In genomic region chr19:1466461-1467227, GRCh38 we compare ENCODE assay signal across 19 cellular contexts. TPM values are rescaled to one million over a fixed set of nuclear protein-coding genes. Genes with fewer than 3 reads are reported as not detected.
DNase-seq lines count a peak whose midpoint lies in the region; ATAC-seq and TF ChIP-seq lines count a peak whose summit lies in the region.
"Had no signal": no experiment of that assay in that cellular context is flagged by ENCODE, and none has a peak within 500 bp of the region (broad histone marks: within the 10 kb centered on the region; RNA-seq: fewer than 3 reads in every experiment).

No MANE protein-coding gene starts in this region.

- H3K4me3 Mint-ChIP-seq in CD8-positive, alpha-beta T cell = peak overlapping the region; percentile 18
- H3K4me3 Mint-ChIP-seq: stimulated activated naive CD8-positive, alpha-beta T cell treated with anti-CD3 and anti-CD28 coated beads, Interleukin-15, Interleukin-2, amounts not matched to agents 100 ng/mL and 50 ng/mL, for 24 hours had no signal

- no peak overlapping the region for H3K27ac Mint-ChIP-seq in CD8-positive, alpha-beta T cell
- H3K27ac Mint-ChIP-seq: stimulated activated naive CD8-positive, alpha-beta T cell treated with anti-CD3 and anti-CD28 coated beads, Interleukin-15, Interleukin-2, amounts not matched to agents 100 ng/mL and 50 ng/mL, for 24 hours had no signal

- CTCF ChIA-PET in CD8-positive, alpha-beta T cell (lab: Charles Lee) = interaction anchor here (0.8 to 2.8 kb wide), 6 partner anchors 8 to 50 kb away, joined by 3 to 11 read pairs (median 4); no protein-coding TSS in a partner anchor

- H3K9me3 ChIP-seq in CD8-positive, alpha-beta T cell (ENCODE audit: low read length) = no peaks in the 10 kb centered on the region
- no peaks in the 10 kb centered on the region for H3K9me3 ChIP-seq in neural cell (ENCODE audit: low read length)
- H3K9me3 ChIP-seq: ovary, SJCRH30, tibial nerve had no signal

- H2AFZ ChIP-seq in neural cell (ENCODE audit: low read depth, low read length) = no peak overlapping the region

- peaks cover 8% of the 10 kb centered on the region for H3K4me1 Mint-ChIP-seq in CD8-positive, alpha-beta T cell (ENCODE audit: low read depth)

- ATAC-seq in CD8-positive, alpha-beta T cell = no peak
- no peak for ATAC-seq in HG02610 (IDR thresholded peaks at IDR 0.05; ENCODE audit: unreplicated experiment)

- H3K79me2 ChIP-seq in neural cell (replicated peaks; ENCODE audit: insufficient read depth, low read length) = peaks cover 5% of the 10 kb centered on the region

- no peak for DNase-seq in CD8-positive, alpha-beta T cell
- peak; percentile 83 for DNase-seq in H7
- DNase-seq in coronary artery (ENCODE audit: low spot score) = no peak
- no peak for DNase-seq in OCI-M2 (lab: John Stamatoyannopoulos, UW; ENCODE audit: unreplicated experiment)
- no peak for DNase-seq in NCI-H446 (lab: John Stamatoyannopoulos, UW)
- DNase-seq: activated CD4-positive, alpha-beta T cell treated with anti-CD3 and anti-CD28 coated beads, Interleukin-2, amount 50 U/mL, for 1 hour; activated effector memory CD4-positive, alpha-beta T cell treated with anti-CD3 and anti-CD28 coated beads, Interleukin-2, amount 50 U/mL, for 16 hours; hippocampal formation; NCI-H1417 treated with DMSO at 0.1 percent for 48 hours; SJCRH30; T-helper 1 cell had no signal

- POLR2A ChIA-PET in CD8-positive, alpha-beta T cell (lab: Charles Lee) = interaction anchor here (0.8 to 1.6 kb wide), 2 partner anchors 8 to 12 kb away, joined by 3 read pairs; no protein-coding TSS in a partner anchor

- TF ChIP-seq CTCF in CD8-positive, alpha-beta T cell (IDR thresholded peaks at IDR 0.05) = no peak
- TF ChIP-seq CTCF in coronary artery (IDR thresholded peaks at IDR 0.05) = no peak
- TF ChIP-seq CTCF in neural cell (IDR thresholded peaks at IDR 0.05; ENCODE audit: poor library complexity, severe bottlenecking) = no peak

- peaks cover 44% of the 10 kb centered on the region for H4K20me1 ChIP-seq in neural cell (ENCODE audit: insufficient read depth)

- no peaks in the 10 kb centered on the region for H3K9me3 Mint-ChIP-seq in CD8-positive, alpha-beta T cell
- H3K9me3 Mint-ChIP-seq: IgD-negative memory B cell; stimulated activated naive CD8-positive, alpha-beta T cell treated with anti-CD3 and anti-CD28 coated beads, Interleukin-15, Interleukin-2, amounts not matched to agents 100 ng/mL and 50 ng/mL, for 24 hours had no signal

- H3K27me3 Mint-ChIP-seq in CD8-positive, alpha-beta T cell (ENCODE audit: low read depth) = no peaks in the 10 kb centered on the region
- H3K27me3 Mint-ChIP-seq: stimulated activated naive CD8-positive, alpha-beta T cell treated with anti-CD3 and anti-CD28 coated beads, Interleukin-15, Interleukin-2, amounts not matched to agents 100 ng/mL and 50 ng/mL, for 24 hours had no signal

- TF ChIP-seq RAD21 in neural cell (conservative IDR thresholded peaks at IDR 0.05) = no peak

- H3K36me3 Mint-ChIP-seq in CD8-positive, alpha-beta T cell = no peaks in the 10 kb centered on the region
- H3K36me3 Mint-ChIP-seq: IgD-negative memory B cell had no signal

- H3K27ac ChIP-seq in CD8-positive, alpha-beta T cell (ENCODE audit: low read depth, low read length) = no peak overlapping the region
- H3K27ac ChIP-seq in coronary artery (no peak overlapping the region), neural cell (ENCODE audit: low read length) (no peak overlapping the region)
- H3K27ac ChIP-seq: ovary, SJCRH30, tibial nerve had no signal

- no peaks in the 10 kb centered on the region for H3K36me3 ChIP-seq in CD8-positive, alpha-beta T cell (ENCODE audit: insufficient read depth, low read length)
- no peaks in the 10 kb centered on the region for H3K36me3 ChIP-seq in H7 (replicated peaks; ENCODE audit: control insufficient read depth, insufficient read depth, low read length)
- no peaks in the 10 kb centered on the region for H3K36me3 ChIP-seq in neural cell (ENCODE audit: insufficient read depth, low read length)
- H3K36me3 ChIP-seq: ovary, SJCRH30 had no signal

- no peak overlapping the region for H3K9ac ChIP-seq in neural cell (ENCODE audit: low read length)

- H3K4me1 ChIP-seq in CD8-positive, alpha-beta T cell (ENCODE audit: insufficient read depth, low read length) = peaks cover 49% of the 10 kb centered on the region

- peaks cover 21% of the 10 kb centered on the region for H3K27me3 ChIP-seq in CD8-positive, alpha-beta T cell (ENCODE audit: insufficient read depth, low read length)
- H3K27me3 ChIP-seq in H7 (ENCODE audit: control insufficient read depth, insufficient read depth, low read length) (peaks cover 66% of the 10 kb centered on the region), neural cell (ENCODE audit: insufficient read depth, low read depth, low read length) (no peaks in the 10 kb centered on the region)
- H3K27me3 ChIP-seq: SJCRH30 had no signal

- no peak overlapping the region for H3K4me2 ChIP-seq in neural cell (ENCODE audit: low read length)

- intact Hi-C loops in CD8-positive, alpha-beta T cell (cut with DNase I, micrococcal nuclease) = no loop called here

- no peak for TF ChIP-seq EP300 in neural cell (conservative IDR thresholded peaks at IDR 0.05; ENCODE audit: poor library complexity, severe bottlenecking)

- H3K9me2 ChIP-seq in neural cell (ENCODE audit: insufficient read depth, low read length) = no peaks in the 10 kb centered on the region

- no peak overlapping the region for H3K4me3 ChIP-seq in CD8-positive, alpha-beta T cell (ENCODE audit: low read depth, low read length)
- peak overlapping the region; percentile 12; the same call in 1 of the 2 replicates for H3K4me3 ChIP-seq in H7 (ENCODE audit: insufficient read depth, low read depth, low read length)
- H3K4me3 ChIP-seq in coronary artery = peak overlapping the region; percentile 69
- H3K4me3 ChIP-seq in neural cell (ENCODE audit: low read length) = no peak overlapping the region
- H3K4me3 ChIP-seq: dorsolateral prefrontal cortex, ovary, SJCRH30, tibial nerve had no signal

- no peaks in the 10 kb centered on the region for H3F3A ChIP-seq in neural cell (ENCODE audit: insufficient read depth, low read length, poor library complexity, severe bottlenecking)

TF ChIP-seq in neural cell, 6 proteins besides CTCF, POLR2A, EP300 and RAD21:
- TF ChIP-seq POLR2AphosphoS5 (IDR thresholded peaks at IDR 0.05) (peak; percentile 8), TAF1 (IDR thresholded peaks at IDR 0.05; ENCODE audit: low read depth) (no peak)
TF ChIP-seq in neural cell: peak in this region for 1.

RNA-seq across cellular contexts. Expression of gene C19orf25, which starts 12.4 kb away (rescaled TPM):
- 10 to 100 TPM; 11.9 to 12.1 TPM for total RNA-seq in CD8-positive, alpha-beta T cell
- 57.2 and 75.3 TPM in 2 replicates for total RNA-seq in H7 (2014; rRNA removed; shearing (Covaris generic))
- 80.2 and 108 TPM in 2 replicates for polyA plus RNA-seq in neural cell
- 33.8 and 39.9 TPM in 2 replicates for polyA minus RNA-seq in neural cell

RNA-seq across cellular contexts. Expression of gene APC2, which starts 16.7 kb away (rescaled TPM):
- under 1 TPM; 0.27 to 0.33 TPM for total RNA-seq in CD8-positive, alpha-beta T cell
- total RNA-seq in H7 (2014; rRNA removed; shearing (Covaris generic)) = 0.11 and 0.31 TPM in 2 replicates
- 50.5 and 79.7 TPM in 2 replicates for polyA plus RNA-seq in neural cell
- 302 and 348 TPM in 2 replicates for polyA minus RNA-seq in neural cell
- total RNA-seq: epithelial cell of proximal tubule had no signal

RNA-seq across cellular contexts. Expression of gene PCSK4, which starts 23.5 kb away (rescaled TPM):
- 1 to 10 TPM; 5.4 to 6.1 TPM for total RNA-seq in CD8-positive, alpha-beta T cell
- 5.5 and 9.6 TPM in 2 replicates for total RNA-seq in H7 (2014; rRNA removed; shearing (Covaris generic))
- 11.8 and 24.1 TPM in 2 replicates for polyA plus RNA-seq in neural cell
- 6.1 and 6.8 TPM in 2 replicates for polyA minus RNA-seq in neural cell
- polyA plus RNA-seq: IgD-negative memory B cell had no signal

RNA-seq across cellular contexts. Expression of gene REEP6, which starts 24.3 kb away (rescaled TPM):
- 1 to 10 TPM; 2.0 to 2.5 TPM for total RNA-seq in CD8-positive, alpha-beta T cell
- total RNA-seq in H7 (2014; rRNA removed; shearing (Covaris generic)) = 3.1 and 4.5 TPM in 2 replicates
- 10.7 and 17.0 TPM in 2 replicates for polyA plus RNA-seq in neural cell
- 6.6 and 8.5 TPM in 2 replicates for polyA minus RNA-seq in neural cell

RNA-seq across cellular contexts. Expression of gene RPS15, which starts 28.4 kb away (rescaled TPM):
- 1,000 to 10,000 TPM; 2,066 to 2,071 TPM for total RNA-seq in CD8-positive, alpha-beta T cell
- 1,494 and 1,693 TPM in 2 replicates for total RNA-seq in H7 (2014; rRNA removed; shearing (Covaris generic))
- 452 and 591 TPM in 2 replicates for polyA plus RNA-seq in neural cell
- polyA minus RNA-seq in neural cell = 127 and 197 TPM in 2 replicates

Comparison
In these comparisons a context has a peak if more than half of its experiments do, and no peak if none do; other contexts are left out.
1. H3K4me3 ChIP-seq: peak in H7 (single experiment) and coronary artery (single experiment); none in CD8-positive, alpha-beta T cell (single experiment) and neural cell (single experiment).